Comparison of ENCODE assay signal across 1 cellular context in genomic region chr1:168178638-168179410, GRCh38.
TF ChIP-seq lines count a peak whose summit lies in the region.

Gene TIPRL (plus strand): TSS chr1:168178962. CDS start chr1:168179078, 116 bp downstream.

TF ChIP-seq in HepG2, 621 proteins besides CTCF, POLR2A, EP300 and RAD21 (continued from another document and continues in another):
- peak; percentile 64; the same call in 1 of the 2 replicates for TF ChIP-seq SMAD1 (CRISPR knock-in tag; IDR thresholded peaks at IDR 0.05; ENCODE audit: borderline replicate concordance, low read depth)
- peak; percentile 87 for TF ChIP-seq HDAC1 (CRISPR knock-in tag; IDR thresholded peaks at IDR 0.05)
- TF ChIP-seq ZFY (CRISPR knock-in tag; IDR thresholded peaks at IDR 0.05), result peak; percentile 86
- TF ChIP-seq CCAR2 (optimal IDR thresholded peaks at IDR 0.05; ENCODE audit: low read depth, low read length), result no peak
- TF ChIP-seq SALL1 (CRISPR knock-in tag; IDR thresholded peaks at IDR 0.05), result peak; percentile 79
- no peak for TF ChIP-seq ZBTB14 (CRISPR knock-in tag; IDR thresholded peaks at IDR 0.05)
- peak; percentile 60 for TF ChIP-seq YY1 (IDR thresholded peaks at IDR 0.05; ENCODE audit: insufficient read depth, insufficient replicate concordance, low read depth, low read length)
- no peak for TF ChIP-seq NBN (conservative IDR thresholded peaks at IDR 0.05)
- peak; percentile 52; the same call in 1 of the 2 replicates for TF ChIP-seq KAT7 (CRISPR knock-in tag; IDR thresholded peaks at IDR 0.05; ENCODE audit: borderline replicate concordance)
- TF ChIP-seq ZNF670 (CRISPR knock-in tag; IDR thresholded peaks at IDR 0.05; ENCODE audit: borderline replicate concordance), result peak; percentile 69; the same call in 1 of the 2 replicates
- 0 out of 2 replicates have a peak, but pooled peaks have one; percentile 52 for TF ChIP-seq ZSCAN31 (CRISPR knock-in tag; IDR thresholded peaks at IDR 0.05; ENCODE audit: low read depth)
- peak; percentile 85 for TF ChIP-seq GATAD1 (CRISPR knock-in tag; IDR thresholded peaks at IDR 0.05)
- TF ChIP-seq WIZ (CRISPR knock-in tag; IDR thresholded peaks at IDR 0.05), result 0 out of 2 replicates have a peak, but pooled peaks have one; percentile 26
- peak; percentile 74 for TF ChIP-seq GATAD2A (CRISPR knock-in tag; IDR thresholded peaks at IDR 0.05)
- TF ChIP-seq HDAC6 (IDR thresholded peaks at IDR 0.05; ENCODE audit: low read depth, low read length), result no peak
- peak; percentile 88 for TF ChIP-seq HOXA3 (CRISPR knock-in tag; IDR thresholded peaks at IDR 0.05)
- TF ChIP-seq ZNF543 (CRISPR knock-in tag; IDR thresholded peaks at IDR 0.05), result 0 out of 2 replicates have a peak, but pooled peaks have one; percentile 8
- TF ChIP-seq KLF9 (CRISPR knock-in tag; IDR thresholded peaks at IDR 0.05; ENCODE audit: low read depth), result no peak
- TF ChIP-seq MXD1 (CRISPR knock-in tag; IDR thresholded peaks at IDR 0.05), result peak; percentile 72; the same call in 1 of the 2 replicates
- peak; percentile 95 for TF ChIP-seq NAIF1 (CRISPR knock-in tag; IDR thresholded peaks at IDR 0.05; ENCODE audit: borderline replicate concordance)
- TF ChIP-seq MEIS2 (CRISPR knock-in tag; IDR thresholded peaks at IDR 0.05), result peak; percentile 69; the same call in 1 of the 2 replicates
- no peak for TF ChIP-seq THAP8 (CRISPR knock-in tag; IDR thresholded peaks at IDR 0.05; ENCODE audit: borderline replicate concordance)
- TF ChIP-seq RFX3 (CRISPR knock-in tag; IDR thresholded peaks at IDR 0.05), result no peak
- peak; percentile 63; the same call in 1 of the 2 replicates for TF ChIP-seq MXD4 (CRISPR knock-in tag; IDR thresholded peaks at IDR 0.05)
- TF ChIP-seq ZNF143 (CRISPR knock-in tag; IDR thresholded peaks at IDR 0.05), result 0 out of 2 replicates have a peak, but pooled peaks have one; percentile 36
- TF ChIP-seq MAFF (IDR thresholded peaks at IDR 0.05; ENCODE audit: low read depth, low read length), result no peak
- peak; percentile 100 for TF ChIP-seq ATF7 (IDR thresholded peaks at IDR 0.05)
- TF ChIP-seq ATF7 (CRISPR knock-in tag; IDR thresholded peaks at IDR 0.05), result peak; percentile 93
- no peak for TF ChIP-seq PHB2 (IDR thresholded peaks at IDR 0.05; ENCODE audit: partially characterized antibody)
- peak; percentile 84; the same call in 1 of the 2 replicates for TF ChIP-seq THAP9 (CRISPR knock-in tag; IDR thresholded peaks at IDR 0.05; ENCODE audit: borderline replicate concordance)
- 0 out of 2 replicates have a peak, but pooled peaks have one; percentile 45 for TF ChIP-seq STAT6 (CRISPR knock-in tag; IDR thresholded peaks at IDR 0.05; ENCODE audit: borderline replicate concordance)
- 0 out of 2 replicates have a peak, but pooled peaks have one; percentile 12 for TF ChIP-seq ZFP37 (CRISPR knock-in tag; IDR thresholded peaks at IDR 0.05; ENCODE audit: borderline replicate concordance)
- peak; percentile 90; the same call in 1 of the 2 replicates for TF ChIP-seq ZNF546 (CRISPR knock-in tag; conservative IDR thresholded peaks at IDR 0.05)
- TF ChIP-seq SIX4 (CRISPR knock-in tag; IDR thresholded peaks at IDR 0.05), result no peak
- 0 out of 2 replicates have a peak, but pooled peaks have one; percentile 51 for TF ChIP-seq MYNN (CRISPR knock-in tag; IDR thresholded peaks at IDR 0.05; ENCODE audit: low read depth)
- TF ChIP-seq ZNF816 (CRISPR knock-in tag; IDR thresholded peaks at IDR 0.05; ENCODE audit: borderline replicate concordance), result peak; percentile 89
- TF ChIP-seq POGZ (CRISPR knock-in tag; IDR thresholded peaks at IDR 0.05), result peak; percentile 98
- peak; percentile 86 for TF ChIP-seq UBTF (CRISPR knock-in tag; IDR thresholded peaks at IDR 0.05)
- peak; percentile 56; the same call in 1 of the 2 replicates for TF ChIP-seq ETV5 (CRISPR knock-in tag; IDR thresholded peaks at IDR 0.05; ENCODE audit: borderline replicate concordance)
- peak; percentile 71; the same call in 1 of the 2 replicates for TF ChIP-seq ZMYM2 (CRISPR knock-in tag; IDR thresholded peaks at IDR 0.05)
- TF ChIP-seq ZNF784 (CRISPR knock-in tag; IDR thresholded peaks at IDR 0.05; ENCODE audit: borderline replicate concordance), result 0 out of 2 replicates have a peak, but pooled peaks have one; percentile 61
- TF ChIP-seq NR1H2 (CRISPR knock-in tag; IDR thresholded peaks at IDR 0.05; ENCODE audit: borderline replicate concordance, low read depth), result no peak
- no peak for TF ChIP-seq CSRNP2 (CRISPR knock-in tag; conservative IDR thresholded peaks at IDR 0.05; ENCODE audit: low read depth)
- TF ChIP-seq HBP1 (CRISPR knock-in tag; IDR thresholded peaks at IDR 0.05; ENCODE audit: low read depth), result no peak
- TF ChIP-seq ZNF232 (CRISPR knock-in tag; IDR thresholded peaks at IDR 0.05; ENCODE audit: borderline replicate concordance), result peak; percentile 71; the same call in 1 of the 2 replicates
- peak; percentile 86 for TF ChIP-seq ERF (CRISPR knock-in tag; IDR thresholded peaks at IDR 0.05)
- TF ChIP-seq ZNF333 (CRISPR knock-in tag; IDR thresholded peaks at IDR 0.05; ENCODE audit: borderline replicate concordance), result no peak; the same call in 1 of the 2 replicates
- TF ChIP-seq KDM5A (IDR thresholded peaks at IDR 0.05; ENCODE audit: borderline replicate concordance, low read length), result peak; percentile 15; the same call in 1 of the 2 replicates
- TF ChIP-seq ATF4 (CRISPR knock-in tag; IDR thresholded peaks at IDR 0.05), result peak in 1 of 2 experiments; percentile 88; a peak in 2 of 4 replicates
- TF ChIP-seq MEF2D (CRISPR knock-in tag; IDR thresholded peaks at IDR 0.05), result 0 out of 2 replicates have a peak, but pooled peaks have one; percentile 65
- 0 out of 2 replicates have a peak, but pooled peaks have one; percentile 66 for TF ChIP-seq ZNF547 (CRISPR knock-in tag; IDR thresholded peaks at IDR 0.05)
- 0 out of 2 replicates have a peak, but pooled peaks have one; percentile 54 for TF ChIP-seq ZNF224 (CRISPR knock-in tag; IDR thresholded peaks at IDR 0.05)
- TF ChIP-seq MZF1 (CRISPR knock-in tag; IDR thresholded peaks at IDR 0.05; ENCODE audit: borderline replicate concordance), result no peak
- no peak for TF ChIP-seq SRY (CRISPR knock-in tag; IDR thresholded peaks at IDR 0.05)
